Comparison of ENCODE assay signal across 10 cellular contexts in genomic region chr2:201261471-201261870, GRCh38. TPM values are rescaled to one million over a fixed set of nuclear protein-coding genes. Genes with fewer than 3 reads are reported as not detected.
A peak's percentile ranks its signal among the peaks of the same experiment; 100 is the strongest.
DNase-seq lines count a peak whose midpoint lies in the region; ATAC-seq lines count a peak whose summit lies in the region.
"Had no signal": no experiment of that assay in that cellular context is flagged by ENCODE, and none has a peak within 500 bp of the region (broad histone marks: within the 10 kb centered on the region; RNA-seq: fewer than 3 reads in every experiment).

No MANE protein-coding gene starts in this region.

- H3K4me3 ChIP-seq in Jurkat, Clone E6-1 (ENCODE audit: low read length) = peak overlapping the region; percentile 79
- H3K4me3 ChIP-seq in esophagus (ENCODE audit: low read depth in 1 of 2, low read length in 2 of 2) = peak overlapping the region; percentile 28 to 36

- WGBS in esophagus, 2 donors = 53 to 67% methylated on average over 9 of the region's 9 CpGs

- peak overlapping the region; percentile 4 to 33 for H3K27ac ChIP-seq in esophagus (ENCODE audit: low read depth in 2 of 2, low read length in 1 of 2)

- no peaks in the 10 kb centered on the region for H3K27me3 ChIP-seq in esophagus (ENCODE audit: control insufficient read depth in 1 of 2, insufficient read depth in 2 of 2, low read length in 2 of 2)

- no peaks in the 10 kb centered on the region for H3K9me3 ChIP-seq in esophagus (ENCODE audit: control insufficient read depth in 2 of 2, insufficient read depth in 1 of 2, low read depth in 1 of 2, low read length in 1 of 2)

- no peak for DNase-seq in Jurkat, Clone E6-1 (ENCODE audit: low read depth, low spot score)
- DNase-seq in activated CD4-positive, alpha-beta T cell treated with anti-CD3 and anti-CD28 coated beads, Interleukin-2, amount 50 U/mL, for 48 hours = peak; percentile 64 to 70
- peak; percentile 15 for DNase-seq in stimulated activated CD8-positive, alpha-beta memory T cell treated with anti-CD3 and anti-CD28 coated beads, Interleukin-4, amount 100 ng/mL, for 24 hours (ENCODE audit: low read depth)
- no peak for DNase-seq in iPS-NIHi11 (ENCODE audit: low spot score)
- no peak for DNase-seq in NCI-H2107 treated with DMSO at 0.1 percent for 48 hours (lab: John Stamatoyannopoulos, UW; ENCODE audit: unreplicated experiment)
- DNase-seq: anterior cingulate cortex, NCI-H510A had no signal

- no peak for ATAC-seq in GM21786 (IDR thresholded peaks at IDR 0.05; ENCODE audit: unreplicated experiment)
- no peak for ATAC-seq in HG03108 (IDR thresholded peaks at IDR 0.05; ENCODE audit: unreplicated experiment)

- peaks cover 0 to 8% of the 10 kb centered on the region in 2 donors for H3K4me1 ChIP-seq in esophagus (ENCODE audit: control insufficient read depth in 2 of 2, insufficient read depth in 2 of 2, low read length in 1 of 2)

- peaks cover under 1 to 3% of the 10 kb centered on the region in 2 donors for H3K36me3 ChIP-seq in esophagus (ENCODE audit: control insufficient read depth in 2 of 2, insufficient read depth in 2 of 2, low read length in 1 of 2)

RNA-seq across cellular contexts. Expression of gene CASP8, which starts 1.1 kb away (rescaled TPM):
- 41.9 TPM for polyA plus RNA-seq in Jurkat, Clone E6-1 (2012; ENCODE audit: insufficient read depth, insufficient read length)
- polyA plus RNA-seq in esophagus = 10 to 100 TPM; 12.8 to 19.6 TPM

Comparison
In these comparisons a context has a peak if more than half of its experiments do, and no peak if none do; other contexts are left out.
1. DNase-seq: peak in activated CD4-positive, alpha-beta T cell treated with anti-CD3 and anti-CD28 coated beads, Interleukin-2, amount 50 U/mL, for 48 hours (2 of 2) and stimulated activated CD8-positive, alpha-beta memory T cell treated with anti-CD3 and anti-CD28 coated beads, Interleukin-4, amount 100 ng/mL, for 24 hours (single experiment); none in Jurkat, Clone E6-1 (single experiment), iPS-NIHi11 (single experiment) and NCI-H2107 treated with DMSO at 0.1 percent for 48 hours (single experiment).